ENCODE assay signal across 8 cellular contexts in the genomic region with DNA sequence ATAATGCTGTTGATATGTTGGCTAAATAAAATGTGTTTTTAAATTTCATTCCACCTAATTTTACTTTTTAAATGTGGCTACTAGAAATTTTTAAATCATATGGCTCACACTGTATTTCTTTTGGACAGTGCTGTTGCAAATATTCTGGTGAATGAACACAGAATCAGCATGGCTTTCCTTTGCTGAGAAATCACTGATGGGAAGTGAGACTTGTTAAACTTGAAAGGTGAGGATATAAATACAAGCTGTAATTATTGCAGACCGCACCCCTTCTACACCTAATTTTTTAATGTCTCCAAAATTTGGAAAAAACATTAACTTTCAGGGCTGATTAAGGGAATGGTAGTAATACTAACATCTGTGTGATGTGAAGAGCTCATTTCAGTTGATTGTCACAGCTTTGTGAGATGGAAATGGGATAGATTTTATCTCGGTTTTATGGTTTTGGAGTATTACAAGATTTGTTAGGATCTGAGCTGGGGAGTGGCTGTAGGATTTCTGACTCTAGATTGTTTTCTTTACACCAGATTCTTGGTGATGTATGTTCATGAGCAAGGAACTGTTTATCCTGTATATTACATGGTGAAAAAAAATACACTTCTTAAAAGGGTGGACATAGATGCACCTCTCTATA. TPM values are rescaled to one million over a fixed set of nuclear protein-coding genes. Genes with fewer than 3 reads are reported as not detected.
DNase-seq lines count a peak whose midpoint lies in the region; FAIRE-seq lines count a peak whose summit lies in the region.

No MANE protein-coding gene starts in this region.

- peak overlapping the region; percentile 79 for H3K27ac Mint-ChIP-seq in activated CD4-positive, alpha-beta T cell treated with anti-CD3 and anti-CD28 coated beads, Interleukin-2, amount 10 ng/mL, durations not matched to agents 7 days and 5 days
- H3K27ac Mint-ChIP-seq in activated CD4-positive, alpha-beta memory T cell treated with anti-CD3 and anti-CD28 coated beads for 36 hours: peak overlapping the region; percentile 36

- POLR2A ChIA-PET in activated CD4-positive, alpha-beta T cell treated with anti-CD3 and anti-CD28 coated beads, Interleukin-2, amount 10 ng/mL, durations not matched to agents 7 days and 5 days (lab: Charles Lee): interaction anchor here (0.8 kb wide), 1 partner anchor 19 kb away, joined by 3 read pairs; no protein-coding TSS in a partner anchor
- POLR2A ChIA-PET in activated CD4-positive, alpha-beta memory T cell treated with anti-CD3 and anti-CD28 coated beads for 36 hours (lab: Charles Lee): interaction anchor here (1.0 to 1.4 kb wide), 2 partner anchors 71 to 151 kb away, joined by 3 to 6 read pairs; a partner anchor contains a TSS

- 76% methylated on average over 2 of the region's 2 CpGs for WGBS in thymus

- H3K4me3 ChIP-seq in thymus (ENCODE audit: low read length): peak overlapping the region; percentile 72

- H3K36me3 ChIP-seq in thymus (ENCODE audit: control insufficient read depth, insufficient read depth): peaks cover 7% of the 10 kb centered on the region

- H3K27me3 Mint-ChIP-seq in activated CD4-positive, alpha-beta T cell treated with anti-CD3 and anti-CD28 coated beads, Interleukin-2, amount 10 ng/mL, durations not matched to agents 7 days and 5 days: no peaks in the 10 kb centered on the region
- H3K27me3 Mint-ChIP-seq in activated CD4-positive, alpha-beta memory T cell treated with anti-CD3 and anti-CD28 coated beads for 36 hours: no peaks in the 10 kb centered on the region

- peak; percentile 66 for FAIRE-seq in islet of Langerhans (lab: Jason Lieb, UNC)

- H3K27ac ChIP-seq in thymus (ENCODE audit: low read depth): no peak overlapping the region

- peaks cover 6% of the 10 kb centered on the region for H3K4me1 ChIP-seq in thymus (ENCODE audit: control insufficient read depth, insufficient read depth, low read length)

- peak overlapping the region; percentile 79 for H3K4me3 Mint-ChIP-seq in activated CD4-positive, alpha-beta T cell treated with anti-CD3 and anti-CD28 coated beads, Interleukin-2, amount 10 ng/mL, durations not matched to agents 7 days and 5 days
- H3K4me3 Mint-ChIP-seq in activated CD4-positive, alpha-beta memory T cell treated with anti-CD3 and anti-CD28 coated beads for 36 hours: peak overlapping the region; percentile 81

- no peak for DNase-seq in activated CD4-positive, alpha-beta T cell treated with anti-CD3 and anti-CD28 coated beads, Interleukin-2, amount 10 ng/mL, durations not matched to agents 7 days and 5 days
- no peak for DNase-seq in activated CD4-positive, alpha-beta T cell treated with anti-CD3 and anti-CD28 coated beads for 4 hours
- DNase-seq in activated CD4-positive, alpha-beta memory T cell treated with anti-CD3 and anti-CD28 coated beads for 36 hours: no peak
- no peak for DNase-seq in activated effector memory CD4-positive, alpha-beta T cell treated with Interleukin-2 at 50 U/mL for 16 hours
- DNase-seq in occipital lobe (lab: John Stamatoyannopoulos, UW): no peak
- no peak for DNase-seq in mucosa of gallbladder (ENCODE audit: low spot score)

- H3K4me1 Mint-ChIP-seq in activated CD4-positive, alpha-beta T cell treated with anti-CD3 and anti-CD28 coated beads, Interleukin-2, amount 10 ng/mL, durations not matched to agents 7 days and 5 days: peaks cover 39% of the 10 kb centered on the region
- peaks cover 36% of the 10 kb centered on the region for H3K4me1 Mint-ChIP-seq in activated CD4-positive, alpha-beta memory T cell treated with anti-CD3 and anti-CD28 coated beads for 36 hours (ENCODE audit: low read depth)

- intact Hi-C loops in activated CD4-positive, alpha-beta memory T cell treated with anti-CD3 and anti-CD28 coated beads for 36 hours (cut with micrococcal nuclease): loop anchor here (1.0 to 2.0 kb wide), 3 partner anchors 25 to 566 kb away; no protein-coding TSS in a partner anchor

- CTCF ChIA-PET in activated CD4-positive, alpha-beta T cell treated with anti-CD3 and anti-CD28 coated beads, Interleukin-2, amount 10 ng/mL, durations not matched to agents 7 days and 5 days (lab: Charles Lee): interaction anchor here (0.6 to 1.4 kb wide), 2 partner anchors 27 to 386 kb away, joined by 3 read pairs; no protein-coding TSS in a partner anchor
- CTCF ChIA-PET in activated CD4-positive, alpha-beta memory T cell treated with anti-CD3 and anti-CD28 coated beads for 36 hours (lab: Charles Lee): interaction anchor here (1.0 kb wide), 1 partner anchor 10 kb away, joined by 4 read pairs; no protein-coding TSS in a partner anchor

- H3K9me3 ChIP-seq in thymus (ENCODE audit: control insufficient read depth): no peaks in the 10 kb centered on the region

- H3K36me3 Mint-ChIP-seq in activated CD4-positive, alpha-beta T cell treated with anti-CD3 and anti-CD28 coated beads, Interleukin-2, amount 10 ng/mL, durations not matched to agents 7 days and 5 days (ENCODE audit: low read depth): peaks cover 33% of the 10 kb centered on the region
- peaks cover 20% of the 10 kb centered on the region for H3K36me3 Mint-ChIP-seq in activated CD4-positive, alpha-beta memory T cell treated with anti-CD3 and anti-CD28 coated beads for 36 hours

- no peaks in the 10 kb centered on the region for H3K9me3 Mint-ChIP-seq in activated CD4-positive, alpha-beta T cell treated with anti-CD3 and anti-CD28 coated beads, Interleukin-2, amount 10 ng/mL, durations not matched to agents 7 days and 5 days
- H3K9me3 Mint-ChIP-seq in activated CD4-positive, alpha-beta memory T cell treated with anti-CD3 and anti-CD28 coated beads for 36 hours: no peaks in the 10 kb centered on the region

- H3K27me3 ChIP-seq in thymus (ENCODE audit: control insufficient read depth, insufficient read depth): no peaks in the 10 kb centered on the region

RNA-seq across cellular contexts. Expression of a gene that starts 1.3 kb away (rescaled TPM):
- total RNA-seq in activated CD4-positive, alpha-beta T cell treated with anti-CD3 and anti-CD28 coated beads, Interleukin-2, amount 10 ng/mL, durations not matched to agents 7 days and 5 days: 10 to 100 TPM; 24.8 to 25.4 TPM
- total RNA-seq in activated CD4-positive, alpha-beta memory T cell treated with anti-CD3 and anti-CD28 coated beads for 36 hours: 10 to 100 TPM; 37.2 to 37.7 TPM
- 26.7 TPM for polyA plus RNA-seq in thymus
- total RNA-seq in occipital lobe: 86.4 TPM
- total RNA-seq in mucosa of gallbladder: 30.2 TPM

RNA-seq across cellular contexts. Expression of a gene that starts 32.3 kb away (rescaled TPM):
- total RNA-seq in activated CD4-positive, alpha-beta T cell treated with anti-CD3 and anti-CD28 coated beads, Interleukin-2, amount 10 ng/mL, durations not matched to agents 7 days and 5 days: not detected
- under 1 TPM in 1 of 2 experiments, not detected in 1; 0.19 TPM for total RNA-seq in activated CD4-positive, alpha-beta memory T cell treated with anti-CD3 and anti-CD28 coated beads for 36 hours
- 0.71 TPM for polyA plus RNA-seq in thymus
- total RNA-seq in occipital lobe: 0.62 TPM
- 5.1 TPM for total RNA-seq in mucosa of gallbladder
